Comparison of ENCODE assay signal across 8 cellular contexts in genomic region chr1:50968884-50969610, GRCh38. TPM values are rescaled to one million over a fixed set of nuclear protein-coding genes. Genes with fewer than 3 reads are reported as not detected.
DNase-seq lines count a peak whose midpoint lies in the region; ATAC-seq, FAIRE-seq and TF ChIP-seq lines count a peak whose summit lies in the region.

No MANE protein-coding gene starts in this region.

- ATAC-seq in GM19351 (IDR thresholded peaks at IDR 0.05; ENCODE audit: unreplicated experiment) = peak; percentile 13
- peak; percentile 20 for ATAC-seq in HG03432 (IDR thresholded peaks at IDR 0.05; ENCODE audit: unreplicated experiment)

- peaks cover 0 to 4% of the 10 kb centered on the region in 2 donors for H3K4me1 ChIP-seq in small intestine (ENCODE audit: control insufficient read depth in 2 of 2, insufficient read depth in 1 of 2, low read depth in 1 of 2, low read length in 1 of 2)

- 0 to 1% (median 1%) methylated on average over 20 to 64 of the region's 64 CpGs for WGBS in small intestine, 3 donors

- H3K27me3 ChIP-seq in brain microvascular endothelial cell (replicated peaks) (no peaks in the 10 kb centered on the region), small intestine (ENCODE audit: control insufficient read depth in 2 of 2, insufficient read depth in 2 of 2, low read length in 2 of 2) (no peaks in the 10 kb centered on the region)

- H3K36me3 ChIP-seq in brain microvascular endothelial cell (replicated peaks) (no peaks in the 10 kb centered on the region), small intestine (ENCODE audit: control insufficient read depth in 2 of 2, insufficient read depth in 2 of 2, low read length in 2 of 2) (no peaks in the 10 kb centered on the region)

- in situ Hi-C loops in brain microvascular endothelial cell (cut with HindIII; ENCODE audit: low pct_ligation_motif_present, low sequenced_read_pairs) = no loop called here

- no peaks in the 10 kb centered on the region for H3K9me3 ChIP-seq in small intestine (ENCODE audit: control insufficient read depth, low read depth)

- DNase-seq in CD1c-positive myeloid dendritic cell (ENCODE audit: extremely low spot score) = peak; percentile 50
- DNase-seq in T-helper 2 cell = peak; percentile 19 to 53 (median 41)
- DNase-seq in brain microvascular endothelial cell = peak; percentile 11
- peak; percentile 24 for DNase-seq in iPS-NIHi7 (ENCODE audit: extremely low spot score)
- peak; percentile 48 for DNase-seq in small intestine
- DNase-seq in GM19240 (ENCODE audit: insufficient read length, low spot score) = no peak

- H3K27ac ChIP-seq in brain microvascular endothelial cell (peak overlapping the region; percentile 51), small intestine (ENCODE audit: low read depth in 1 of 2, low read length in 1 of 2) (peak overlapping the region; percentile 84 to 97)

- FAIRE-seq in small intestine (lab: Jason Lieb, UNC) = no peak

- TF ChIP-seq CTCF in brain microvascular endothelial cell (IDR thresholded peaks at IDR 0.05; ENCODE audit: low read depth, low read length, missing control alignments) = peak; percentile 5

- H3K4me3 ChIP-seq in brain microvascular endothelial cell (ENCODE audit: low read depth, low read length) (peak overlapping the region; percentile 92), small intestine (ENCODE audit: low read depth in 1 of 2, low read length in 2 of 2) (peak overlapping the region; percentile 75 to 88)

RNA-seq across cellular contexts. Expression of gene CDKN2C, which starts 1.0 kb away (rescaled TPM):
- polyA plus RNA-seq in small intestine = 10 to 100 TPM; 12.5 to 18.3 (median 15.1) TPM

RNA-seq across cellular contexts. Expression of gene FAF1, which starts 9.0 kb away (rescaled TPM):
- 10 to 100 TPM; 19.5 to 37.2 (median 27.8) TPM for polyA plus RNA-seq in small intestine
